ENCODE assay signal across 25 cellular contexts in the genomic region with DNA sequence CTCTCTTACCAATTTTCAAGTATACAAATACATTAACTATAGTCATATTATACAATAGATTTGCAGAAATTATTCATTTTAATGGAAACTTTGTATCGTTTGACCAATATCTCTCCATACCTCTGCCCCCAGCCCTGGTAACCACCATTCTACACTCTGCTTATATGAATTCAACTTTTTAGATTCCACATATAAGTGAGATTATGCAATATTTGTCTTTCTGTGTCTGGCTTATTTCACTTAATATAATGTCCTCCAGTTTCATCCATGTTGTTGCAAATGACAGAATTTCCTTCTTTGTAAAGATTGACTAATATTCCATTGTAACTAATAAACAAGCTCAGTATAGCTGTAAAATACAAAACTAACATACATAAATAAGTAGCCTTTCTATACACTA. TPM values are rescaled to one million over a fixed set of nuclear protein-coding genes. Genes with fewer than 3 reads are reported as not detected.
A peak's percentile ranks its signal among the peaks of the same experiment; 100 is the strongest.
DNase-seq lines count a peak whose midpoint lies in the region; ATAC-seq, FAIRE-seq and TF ChIP-seq lines count a peak whose summit lies in the region.
"Had no signal": no experiment of that assay in that cellular context is flagged by ENCODE, and none has a peak within 500 bp of the region (broad histone marks: within the 10 kb centered on the region; RNA-seq: fewer than 3 reads in every experiment).

No MANE protein-coding gene starts in this region.

- no peak overlapping the region for H3K14ac ChIP-seq in IMR-90 (replicated peaks; ENCODE audit: low read depth, low read length)

- H3K9me3 Mint-ChIP-seq in CD8-positive, alpha-beta T cell, result no peaks in the 10 kb centered on the region

- TF ChIP-seq CTCF in IMR-90 (conservative IDR thresholded peaks at IDR 0.05; ENCODE audit: low read depth, low read length), result no peak
- no peak for TF ChIP-seq CTCF in pancreas (IDR thresholded peaks at IDR 0.05)
- no peak for TF ChIP-seq CTCF in CD8-positive, alpha-beta T cell (IDR thresholded peaks at IDR 0.05)

- H2BK15ac ChIP-seq in IMR-90 (ENCODE audit: low read depth, low read length), result no peak overlapping the region

- no peak overlapping the region for H3K56ac ChIP-seq in IMR-90 (ENCODE audit: extremely low read depth, insufficient read depth, low read length)

- peaks cover 14% of the 10 kb centered on the region for H3K27me3 ChIP-seq in IMR-90 (ENCODE audit: control insufficient read depth, insufficient read depth, low read length)
- H3K27me3 ChIP-seq in pancreas, result no peaks in the 10 kb centered on the region
- H3K27me3 ChIP-seq in CD8-positive, alpha-beta T cell (ENCODE audit: insufficient read depth, low read length), result no peaks in the 10 kb centered on the region
- H3K27me3 ChIP-seq: BE2C, BLaER1 had no signal

- DNase-seq in IMR-90, result no peak
- DNase-seq in pancreas, result no peak
- no peak for DNase-seq in CD8-positive, alpha-beta T cell
- DNase-seq in central memory CD4-positive, alpha-beta T cell, result no peak
- no peak for DNase-seq in cerebellar nuclear complex (lab: John Stamatoyannopoulos, UW)
- DNase-seq: 8988T; ACHN; BE2C; C1 segment of cervical spinal cord; Caco-2; Calu3; CD4-positive, alpha-beta memory T cell; CD4-positive, CD25-positive, alpha-beta regulatory T cell; DMS79 treated with DMSO at 0.1 percent for 48 hours; GDM1 had no signal

- H2BK20ac ChIP-seq in IMR-90 (ENCODE audit: low read depth, low read length), result no peak overlapping the region

- H3K27ac ChIP-seq in IMR-90 (ENCODE audit: insufficient read depth, low read length), result no peak overlapping the region
- H3K27ac ChIP-seq in pancreas, result no peak overlapping the region
- no peak overlapping the region for H3K27ac ChIP-seq in CD8-positive, alpha-beta T cell (ENCODE audit: low read depth, low read length)
- H3K27ac ChIP-seq: BLaER1 had no signal

- WGBS in IMR-90 (ENCODE audit: extremely low coverage in 2 of 2, insufficient read length in 1 of 2), 2 experiments, result no CpG with 5 or more reads among the region's 1 CpG
- WGBS in pancreas, 2 donors, result 96 to 98% methylated on average over 1 of the region's 1 CpG

- H3K79me1 ChIP-seq in IMR-90 (ENCODE audit: low read depth in 1 of 2, low read length in 2 of 2), result no peaks in the 10 kb centered on the region

- peaks cover 16% of the 10 kb centered on the region for H3K27me3 Mint-ChIP-seq in CD8-positive, alpha-beta T cell (ENCODE audit: low read depth)

- H3K9me3 ChIP-seq in IMR-90 (ENCODE audit: control insufficient read depth, insufficient read depth, low read length) (no peaks in the 10 kb centered on the region), pancreas (no peaks in the 10 kb centered on the region)
- H3K9me3 ChIP-seq in CD8-positive, alpha-beta T cell (ENCODE audit: low read length), result no peaks in the 10 kb centered on the region
- H3K9me3 ChIP-seq: BE2C, BLaER1 had no signal

- H3K4me3 ChIP-seq in IMR-90 (ENCODE audit: insufficient read depth, low read depth, low read length) (no peak overlapping the region), pancreas (no peak overlapping the region)
- no peak overlapping the region for H3K4me3 ChIP-seq in CD8-positive, alpha-beta T cell (ENCODE audit: low read depth, low read length)
- H3K4me3 ChIP-seq: BLaER1, GM12878 had no signal

- no peak overlapping the region for H3K4me3 Mint-ChIP-seq in CD8-positive, alpha-beta T cell
- H3K4me3 Mint-ChIP-seq: CD14-positive monocyte; CD4-positive, alpha-beta memory T cell; CD4-positive, CD25-positive, alpha-beta regulatory T cell had no signal

- no peak overlapping the region for H4K91ac ChIP-seq in IMR-90 (ENCODE audit: insufficient read depth, low read depth, low read length)

- CTCF ChIA-PET in IMR-90 (lab: Yijun Ruan, JAX), result interaction anchor here (1.1 kb wide), 1 partner anchor 21 kb away, joined by 3 read pairs; no protein-coding TSS in a partner anchor
- CTCF ChIA-PET in CD8-positive, alpha-beta T cell (lab: Charles Lee), result no interaction called here

- peak; percentile 5 for FAIRE-seq in colon (lab: Jason Lieb, UNC)
- peak; percentile 51 for FAIRE-seq in pancreas (lab: Jason Lieb, UNC)
- FAIRE-seq: A204.1, D721Med, GM12878, GM12892, GM18507 had no signal

- no peak overlapping the region for H3K4me2 ChIP-seq in IMR-90 (ENCODE audit: low read depth, low read length)
- H3K4me2 ChIP-seq: BLaER1 had no signal

- no peak overlapping the region for H2AK9ac ChIP-seq in IMR-90 (replicated peaks; ENCODE audit: low read depth, low read length, poor library complexity)

- H3K9ac ChIP-seq in IMR-90 (ENCODE audit: low read depth, low read length), result no peak overlapping the region
- H3K9ac ChIP-seq: BLaER1 had no signal

- no peaks in the 10 kb centered on the region for H3K36me3 ChIP-seq in IMR-90 (ENCODE audit: control insufficient read depth, insufficient read depth, low read length)
- no peaks in the 10 kb centered on the region for H3K36me3 ChIP-seq in pancreas
- no peaks in the 10 kb centered on the region for H3K36me3 ChIP-seq in CD8-positive, alpha-beta T cell (ENCODE audit: insufficient read depth, low read length)
- H3K36me3 ChIP-seq: BE2C, BLaER1 had no signal

- no peak for ATAC-seq in IMR-90 (ENCODE audit: low read depth)
- no peak for ATAC-seq in pancreas
- no peak for ATAC-seq in CD8-positive, alpha-beta T cell
- ATAC-seq: GM12878 had no signal

- H4K8ac ChIP-seq in IMR-90 (ENCODE audit: low read depth in 2 of 2, low read length in 2 of 2), result no peak overlapping the region

- no peak for TF ChIP-seq POLR2A in IMR-90 (IDR thresholded peaks at IDR 0.05; ENCODE audit: low read depth, low read length)

- no peak overlapping the region for H3K27ac Mint-ChIP-seq in CD8-positive, alpha-beta T cell
- H3K27ac Mint-ChIP-seq: CD14-positive monocyte; CD4-positive, alpha-beta memory T cell; CD4-positive, CD25-positive, alpha-beta regulatory T cell had no signal

- in situ Hi-C loops in IMR-90 (cut with MboI; ENCODE audit: low sequenced_read_pairs), result no loop called here

- H3K4ac ChIP-seq in IMR-90 (ENCODE audit: low read depth, low read length), result no peak overlapping the region

- H2AFZ ChIP-seq in IMR-90 (replicated peaks; ENCODE audit: low read length, poor library complexity), result no peak overlapping the region

- no peaks in the 10 kb centered on the region for H3K4me1 Mint-ChIP-seq in CD8-positive, alpha-beta T cell (ENCODE audit: low read depth)
- H3K4me1 Mint-ChIP-seq: CD14-positive monocyte; CD4-positive, alpha-beta memory T cell; CD4-positive, CD25-positive, alpha-beta regulatory T cell had no signal

- intact Hi-C loops in IMR-90 (cut with micrococcal nuclease), result no loop called here
- intact Hi-C loops in pancreas (cut with DNase I), result no loop called here
- intact Hi-C loops in CD8-positive, alpha-beta T cell (cut with DNase I, micrococcal nuclease), result no loop called here

- H4K5ac ChIP-seq in IMR-90 (ENCODE audit: low read depth, low read length), result no peak overlapping the region

- no TSS peak for BruUV-seq in IMR-90 (replicated peaks; lab: Mats Ljungman, UMichigan)

- H2BK5ac ChIP-seq in IMR-90 (ENCODE audit: low read depth, low read length, poor library complexity, severe bottlenecking), result no peak overlapping the region

- POLR2A ChIA-PET in IMR-90 (lab: Charles Lee; ENCODE audit: unreplicated experiment), result no interaction called here
- POLR2A ChIA-PET in CD8-positive, alpha-beta T cell (lab: Charles Lee), result no interaction called here

- H2BK120ac ChIP-seq in IMR-90 (ENCODE audit: low read depth, low read length), result no peak overlapping the region

- H4K20me1 ChIP-seq in IMR-90 (ENCODE audit: insufficient read depth, low read length), result no peaks in the 10 kb centered on the region
- H4K20me1 ChIP-seq: BLaER1 had no signal

- H3K36me3 Mint-ChIP-seq in CD8-positive, alpha-beta T cell, result no peaks in the 10 kb centered on the region
- H3K36me3 Mint-ChIP-seq: CD14-positive monocyte; CD4-positive, alpha-beta memory T cell; CD4-positive, CD25-positive, alpha-beta regulatory T cell had no signal

- H3K23ac ChIP-seq in IMR-90 (ENCODE audit: low read depth, low read length), result no peak overlapping the region

- H3K9me1 ChIP-seq in IMR-90 (ENCODE audit: insufficient read depth, low read length), result no peaks in the 10 kb centered on the region

- no peak for TF ChIP-seq RAD21 in IMR-90 (IDR thresholded peaks at IDR 0.05; ENCODE audit: low read length)

- H3K18ac ChIP-seq in IMR-90 (ENCODE audit: low read depth, low read length), result no peak overlapping the region

- dilution Hi-C loops in IMR-90 (cut with HindIII; ENCODE audit: low sequenced_read_pairs, unreplicated experiment), result no loop called here

- no peak overlapping the region for H2AK5ac ChIP-seq in IMR-90 (ENCODE audit: low read depth, low read length)

- H3K4me1 ChIP-seq in IMR-90 (ENCODE audit: control insufficient read depth, insufficient read depth, low read length), result no peaks in the 10 kb centered on the region
- H3K4me1 ChIP-seq in pancreas, result peaks cover 0 to 8% (median 8%) of the 10 kb centered on the region in 3 donors
- no peaks in the 10 kb centered on the region for H3K4me1 ChIP-seq in CD8-positive, alpha-beta T cell (ENCODE audit: insufficient read depth, low read length)
- H3K4me1 ChIP-seq: BE2C, BLaER1 had no signal

TF ChIP-seq in IMR-90, 13 proteins besides CTCF, POLR2A, EP300 and RAD21:
- TF ChIP-seq MXI1 (IDR thresholded peaks at IDR 0.05; ENCODE audit: borderline replicate concordance, low read depth, low read length) (no peak), MAFK (IDR thresholded peaks at IDR 0.05; ENCODE audit: low read depth, low read length) (no peak), SMC3 (IDR thresholded peaks at IDR 0.05; ENCODE audit: low read depth, low read length) (no peak), NFE2L2 (IDR thresholded peaks at IDR 0.05; ENCODE audit: low read depth, low read length) (no peak), FOS (IDR thresholded peaks at IDR 0.05; ENCODE audit: low read depth, low read length) (no peak), RFX5 (IDR thresholded peaks at IDR 0.05; ENCODE audit: low read depth, low read length) (no peak), RCOR1 (IDR thresholded peaks at IDR 0.05; ENCODE audit: insufficient replicate concordance, low read length) (no peak), CEBPB (IDR thresholded peaks at IDR 0.05; ENCODE audit: low read depth, low read length) (0 out of 2 replicates have a peak, but pooled peaks have one; percentile 8)
TF ChIP-seq in IMR-90: peak in this region for 1.

RNA-seq across cellular contexts. Expression of a gene that starts 55.4 kb away (rescaled TPM):
- not detected in 2 replicates for total RNA-seq in IMR-90 (2012; rRNA removed)
- not detected in 2 replicates for polyA plus RNA-seq in IMR-90 (2012; rRNA removed)
- not detected in 2 replicates for polyA plus RNA-seq in IMR-90 (2012; cell fraction: cytosol; rRNA removed)
- polyA plus RNA-seq in IMR-90 (2012; cell fraction: nucleus; rRNA removed; ENCODE audit: low replicate concordance), result not detected in 2 replicates
- total RNA-seq in pancreas, result 10 to 100 TPM; 10.3 to 20.3 (median 15.6) TPM
- polyA plus RNA-seq in pancreas, result 1 to 10 TPM; 4.0 to 8.3 TPM
- total RNA-seq in CD8-positive, alpha-beta T cell, result not detected
- total RNA-seq: A673; Calu3; CD4-positive, alpha-beta memory T cell; CD4-positive, CD25-positive, alpha-beta regulatory T cell had no signal
- polyA plus RNA-seq: AG04450; CD14-positive monocyte; CD4-positive, alpha-beta memory T cell; CD4-positive, CD25-positive, alpha-beta regulatory T cell; GM12878 had no signal

Comparison
In these comparisons a context has a peak if more than half of its experiments do, and no peak if none do; other contexts are left out.
1. RNA of a gene that starts 55.4 kb away (total RNA-seq): 10.3 to 20.3 TPM in pancreas; not detected in IMR-90 and not detected in CD8-positive, alpha-beta T cell; every median in the first group is over 10 times any median in the second.